ENCODE assay signal across 8 cellular contexts in the genomic region with DNA sequence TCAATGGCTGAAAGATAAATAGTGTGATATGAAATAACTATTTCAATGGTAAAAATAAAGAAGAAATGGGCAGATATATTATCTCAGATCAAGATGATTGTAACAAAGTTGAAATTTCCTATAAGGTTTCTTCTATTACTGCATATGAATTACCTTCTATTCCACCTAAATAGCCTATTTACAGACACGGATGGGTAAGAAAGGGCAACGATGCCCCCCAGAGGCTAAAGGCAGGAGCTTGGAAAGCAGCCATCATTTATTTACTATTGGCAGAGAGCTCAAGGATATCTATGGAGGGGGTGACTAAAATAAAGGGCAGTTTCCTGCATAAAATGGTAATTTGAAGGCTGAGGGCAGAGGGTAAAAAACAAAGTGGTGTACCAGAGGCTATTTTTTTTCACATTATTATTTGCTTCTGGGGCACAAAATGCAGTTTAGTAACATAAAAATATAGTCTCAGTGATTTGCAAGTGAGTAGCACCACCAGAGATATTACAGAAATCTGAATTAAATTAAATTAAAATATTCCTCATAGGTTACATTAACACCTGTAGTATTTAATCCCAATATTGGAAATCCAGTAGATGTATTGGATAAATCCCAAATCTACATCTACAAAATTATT.
A peak's percentile ranks its signal among the peaks of the same experiment; 100 is the strongest.
DNase-seq lines count a peak whose midpoint lies in the region; TF ChIP-seq lines count a peak whose summit lies in the region.

No MANE protein-coding gene starts in this region.

- no peak overlapping the region for H3K4me3 ChIP-seq in cardiac muscle cell
- H3K4me3 ChIP-seq in right atrium auricular region: no peak overlapping the region
- H3K4me3 ChIP-seq in cardiac fibroblast (replicated peaks in 1 of 2; ENCODE audit: low read depth in 2 of 2, low read length in 2 of 2): no peak overlapping the region
- H3K4me3 ChIP-seq in tibial nerve: no peak overlapping the region

- WGBS in tibial nerve, 2 donors: 3 to 4% methylated on average over 2 of the region's 2 CpGs

- TF ChIP-seq CTCF in cardiac muscle cell (IDR thresholded peaks at IDR 0.05; ENCODE audit: low read depth, low read length): peak; percentile 68
- TF ChIP-seq CTCF in right atrium auricular region (IDR thresholded peaks at IDR 0.05): peak in 1 of 2 donors; percentile 51
- TF ChIP-seq CTCF in cardiac fibroblast (IDR thresholded peaks at IDR 0.05; ENCODE audit: low read depth, low read length): peak; percentile 56
- peak in 4 of 5 experiments; percentile 11 to 37 (median 30) for TF ChIP-seq CTCF in tibial nerve (IDR thresholded peaks at IDR 0.05)

- H3K36me3 ChIP-seq in cardiac muscle cell (no peaks in the 10 kb centered on the region), right atrium auricular region (no peaks in the 10 kb centered on the region), tibial nerve (no peaks in the 10 kb centered on the region)

- TF ChIP-seq EP300 in tibial nerve (IDR thresholded peaks at IDR 0.05): no peak

- H3K27ac ChIP-seq in cardiac muscle cell: no peak overlapping the region
- no peak overlapping the region for H3K27ac ChIP-seq in right atrium auricular region
- no peak overlapping the region for H3K27ac ChIP-seq in tibial nerve

- DNase-seq in cardiac muscle cell (ENCODE audit: low read depth in 1 of 2, low spot score in 1 of 2) (peak; percentile 67 to 90), right atrium auricular region (ENCODE audit: low spot score) (no peak), M059J (ENCODE audit: low read depth) (peak; percentile 62), SW 1271 (lab: John Stamatoyannopoulos, UW) (peak; percentile 1 to 78), cardiac fibroblast (ENCODE audit: low read depth in 2 of 2) (peak; percentile 88 to 91), lung microvascular endothelial cell (ENCODE audit: low read depth in 2 of 2) (peak; percentile 82 to 86), tibial nerve (ENCODE audit: low spot score in 2 of 2) (no peak), NCI-H2227 treated with DMSO at 0.1 percent for 48 hours (lab: John Stamatoyannopoulos, UW) (no peak)

- TF ChIP-seq POLR2A in tibial nerve (IDR thresholded peaks at IDR 0.05): no peak

- H3K9me3 ChIP-seq in cardiac muscle cell (ENCODE audit: low read depth) (no peaks in the 10 kb centered on the region), right atrium auricular region (no peaks in the 10 kb centered on the region), tibial nerve (no peaks in the 10 kb centered on the region)

- no peaks in the 10 kb centered on the region for H3K4me1 ChIP-seq in cardiac muscle cell (ENCODE audit: low read depth)
- peaks cover 0 to 5% of the 10 kb centered on the region in 2 donors for H3K4me1 ChIP-seq in right atrium auricular region
- H3K4me1 ChIP-seq in tibial nerve: no peaks in the 10 kb centered on the region

- H3K27me3 ChIP-seq in cardiac muscle cell (no peaks in the 10 kb centered on the region), right atrium auricular region (no peaks in the 10 kb centered on the region), tibial nerve (no peaks in the 10 kb centered on the region)

Comparison
In these comparisons a context has a peak if more than half of its experiments do, and no peak if none do; other contexts are left out.
1. DNase-seq: peak in cardiac muscle cell (2 of 2), M059J (single experiment), SW 1271 (2 of 2), cardiac fibroblast (2 of 2) and lung microvascular endothelial cell (2 of 2); none in right atrium auricular region (single experiment), tibial nerve (0 of 2) and NCI-H2227 treated with DMSO at 0.1 percent for 48 hours (single experiment).